Comparison of ENCODE assay signal across 9 cellular contexts in genomic region chr9:130780865-130781504, GRCh38. TPM values are rescaled to one million over a fixed set of nuclear protein-coding genes. Genes with fewer than 3 reads are reported as not detected.
DNase-seq lines count a peak whose midpoint lies in the region; ATAC-seq and TF ChIP-seq lines count a peak whose summit lies in the region.
"Had no signal": no experiment of that assay in that cellular context is flagged by ENCODE, and none has a peak within 500 bp of the region (broad histone marks: within the 10 kb centered on the region; RNA-seq: fewer than 3 reads in every experiment).

No MANE protein-coding gene starts in this region.

- intact Hi-C loops in ovary (cut with DNase I): loop anchor here in 3 of 4 donors (5.0 to 10.0 kb wide), 2 partner anchors 54 to 56 kb away; partner anchors contain the start of gene ABL1 (in 3 of the 3)

- TF ChIP-seq POLR2A in ovary (IDR thresholded peaks at IDR 0.05): peak; percentile 89

- no peaks in the 10 kb centered on the region for H3K27me3 ChIP-seq in ovary

- peak; percentile 98 for DNase-seq in AG10803 (ENCODE audit: low read depth)
- peak; percentile 6 for DNase-seq in NCI-H446 treated with DMSO at 0.1 percent for 48 hours (lab: John Stamatoyannopoulos, UW)
- peak; percentile 74 to 90 (median 79) for DNase-seq in ovary
- DNase-seq in NCI-H2171 treated with DMSO at 0.1 percent for 48 hours (lab: John Stamatoyannopoulos, UW): no peak
- DNase-seq: NCI-H774 had no signal

- no peak for TF ChIP-seq CTCF in AG10803 (conservative IDR thresholded peaks at IDR 0.05; ENCODE audit: low read length)
- no peak for TF ChIP-seq CTCF in ovary (IDR thresholded peaks at IDR 0.05)

- WGBS in ovary, 3 donors: 4 to 7% (median 6%) methylated on average over 9 of the region's 9 CpGs

- peaks cover 14% of the 10 kb centered on the region for H3K4me1 ChIP-seq in ovary (ENCODE audit: insufficient read depth)

- TF ChIP-seq EP300 in ovary (IDR thresholded peaks at IDR 0.05): peak; percentile 81

- ATAC-seq in esophagus mucosa (peak; percentile 52), HG03139 (IDR thresholded peaks at IDR 0.05; ENCODE audit: unreplicated experiment) (no peak), GM19467 (IDR thresholded peaks at IDR 0.05; ENCODE audit: unreplicated experiment) (no peak), HG03571 (IDR thresholded peaks at IDR 0.05; ENCODE audit: unreplicated experiment) (no peak)

- H3K27ac ChIP-seq in ovary: peak overlapping the region; percentile 72 to 96

- no peaks in the 10 kb centered on the region for H3K9me3 ChIP-seq in ovary

- H3K4me3 ChIP-seq in AG10803 (ENCODE audit: low read length) (peak overlapping the region; percentile 62), ovary (peak overlapping the region; percentile 41)

- H3K36me3 ChIP-seq in ovary: no peaks in the 10 kb centered on the region

RNA-seq across cellular contexts. Expression of gene ABL1, which starts 54.1 kb away (rescaled TPM):
- total RNA-seq in esophagus mucosa (28.4 TPM), ovary (100 to 1,000 TPM in 3 of 7 donors, 10 to 100 TPM in 4; 39.4 to 112 (median 92.5) TPM)
- polyA plus RNA-seq in ovary: 10 to 100 TPM; 49.1 to 56.9 TPM
